1 cellular context compared by ENCODE assay signal in the genomic region with DNA sequence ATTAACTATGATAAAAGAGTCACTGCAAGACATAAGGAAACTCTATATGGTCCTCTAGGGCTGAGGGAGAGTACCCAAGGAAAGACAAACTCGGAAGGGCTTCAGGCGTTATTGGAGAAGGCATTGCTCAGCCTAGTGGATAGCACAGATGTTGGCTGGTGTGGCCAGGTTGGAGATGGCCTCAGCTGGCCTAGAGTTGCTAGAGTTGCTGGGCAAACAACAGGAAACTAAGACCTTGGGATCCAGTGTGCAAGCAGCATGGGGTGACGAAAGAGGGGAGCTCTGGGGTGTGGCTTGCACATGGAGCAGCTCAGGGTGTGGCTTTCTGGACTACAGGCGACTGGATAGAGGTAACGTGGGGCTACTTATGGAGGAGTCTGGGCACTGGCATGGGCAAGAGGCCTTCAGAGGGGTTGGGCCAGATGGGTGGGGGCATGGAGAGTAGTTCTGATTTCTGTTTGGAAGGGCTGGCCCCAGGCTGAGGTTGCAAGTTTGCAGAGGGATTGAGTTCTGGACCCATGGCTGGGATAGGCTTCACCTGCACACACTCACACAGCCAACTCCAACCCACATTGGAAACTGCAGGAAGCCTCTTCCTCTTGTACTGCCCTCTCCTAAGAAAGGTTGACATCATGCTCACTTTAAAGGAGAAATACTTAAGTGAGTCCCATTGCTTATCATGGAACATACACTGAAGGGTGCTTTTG.
TF ChIP-seq lines count a peak whose summit lies in the region.

No MANE protein-coding gene starts in this region.

TF ChIP-seq in HepG2, 621 proteins besides CTCF, POLR2A, EP300 and RAD21 (continued from another document and continues in another):
- TF ChIP-seq, protein P1, sequence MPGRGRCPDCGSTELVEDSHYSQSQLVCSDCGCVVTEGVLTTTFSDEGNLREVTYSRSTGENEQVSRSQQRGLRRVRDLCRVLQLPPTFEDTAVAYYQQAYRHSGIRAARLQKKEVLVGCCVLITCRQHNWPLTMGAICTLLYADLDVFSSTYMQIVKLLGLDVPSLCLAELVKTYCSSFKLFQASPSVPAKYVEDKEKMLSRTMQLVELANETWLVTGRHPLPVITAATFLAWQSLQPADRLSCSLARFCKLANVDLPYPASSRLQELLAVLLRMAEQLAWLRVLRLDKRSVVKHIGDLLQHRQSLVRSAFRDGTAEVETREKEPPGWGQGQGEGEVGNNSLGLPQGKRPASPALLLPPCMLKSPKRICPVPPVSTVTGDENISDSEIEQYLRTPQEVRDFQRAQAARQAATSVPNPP (CRISPR knock-in tag; IDR thresholded peaks at IDR 0.05), result peak; percentile 37
- TF ChIP-seq SIN3A (IDR thresholded peaks at IDR 0.05; ENCODE audit: borderline replicate concordance, low read depth, low read length) (no peak), ZNF235 (CRISPR knock-in tag; IDR thresholded peaks at IDR 0.05; ENCODE audit: borderline replicate concordance) (no peak), ZNF781 (CRISPR knock-in tag; IDR thresholded peaks at IDR 0.05; ENCODE audit: borderline replicate concordance, not compliant biosample characterization) (no peak), AGO2 (optimal IDR thresholded peaks at IDR 0.05; ENCODE audit: low read depth, low read length) (peak; percentile 99), ZNF335 (CRISPR knock-in tag; IDR thresholded peaks at IDR 0.05) (no peak), FOXA3 (CRISPR knock-in tag; IDR thresholded peaks at IDR 0.05) (peak; percentile 52), FOXJ3 (CRISPR knock-in tag; IDR thresholded peaks at IDR 0.05; ENCODE audit: borderline replicate concordance) (no peak), ADNP (CRISPR knock-in tag; IDR thresholded peaks at IDR 0.05) (no peak), PRMT3 (CRISPR knock-in tag; IDR thresholded peaks at IDR 0.05; ENCODE audit: borderline replicate concordance, low read depth) (peak; percentile 81; the same call in 1 of the 2 replicates), ZFP37 (CRISPR knock-in tag; IDR thresholded peaks at IDR 0.05; ENCODE audit: borderline replicate concordance) (no peak), ZNF577 (CRISPR knock-in tag; IDR thresholded peaks at IDR 0.05; ENCODE audit: borderline replicate concordance, low read depth) (no peak), GFI1 (CRISPR knock-in tag; IDR thresholded peaks at IDR 0.05; ENCODE audit: borderline replicate concordance) (no peak), ZNF274 (CRISPR knock-in tag; IDR thresholded peaks at IDR 0.05) (no peak), ZBTB42 (CRISPR knock-in tag; IDR thresholded peaks at IDR 0.05) (no peak), ESRRA (CRISPR knock-in tag; IDR thresholded peaks at IDR 0.05; ENCODE audit: low read depth) (peak; percentile 9; the same call in 1 of the 2 replicates), SNRNP70 (IDR thresholded peaks at IDR 0.05; ENCODE audit: low read depth, low read length) (peak; percentile 87), RXRA (CRISPR knock-in tag; IDR thresholded peaks at IDR 0.05) (no peak), HMG20A (CRISPR knock-in tag; IDR thresholded peaks at IDR 0.05; ENCODE audit: borderline replicate concordance) (no peak), ZKSCAN8 (CRISPR knock-in tag; IDR thresholded peaks at IDR 0.05; ENCODE audit: borderline replicate concordance) (no peak), SMYD3 (CRISPR knock-in tag; IDR thresholded peaks at IDR 0.05) (peak; percentile 70; the same call in 1 of the 2 replicates), ZNF558 (CRISPR knock-in tag; IDR thresholded peaks at IDR 0.05; ENCODE audit: borderline replicate concordance) (no peak), MZF1 (CRISPR knock-in tag; IDR thresholded peaks at IDR 0.05; ENCODE audit: borderline replicate concordance) (no peak), FOXK1 (CRISPR knock-in tag; IDR thresholded peaks at IDR 0.05; ENCODE audit: borderline replicate concordance, low read depth) (no peak; the same call in 1 of the 2 replicates), ZNF501 (CRISPR knock-in tag; IDR thresholded peaks at IDR 0.05) (0 out of 2 replicates have a peak, but pooled peaks have one; percentile 14), TOE1 (CRISPR knock-in tag; IDR thresholded peaks at IDR 0.05) (no peak), ZNF674 (CRISPR knock-in tag; IDR thresholded peaks at IDR 0.05; ENCODE audit: low read depth) (no peak), ERF (CRISPR knock-in tag; IDR thresholded peaks at IDR 0.05) (peak; percentile 37), RFX5 (IDR thresholded peaks at IDR 0.05; ENCODE audit: low read depth, low read length) (0 out of 2 replicates have a peak, but pooled peaks have one; percentile 38), ZSCAN25 (CRISPR knock-in tag; IDR thresholded peaks at IDR 0.05) (no peak), RBM22 (optimal IDR thresholded peaks at IDR 0.05; ENCODE audit: low read length) (peak; percentile 90)
- TF ChIP-seq, protein P2, sequence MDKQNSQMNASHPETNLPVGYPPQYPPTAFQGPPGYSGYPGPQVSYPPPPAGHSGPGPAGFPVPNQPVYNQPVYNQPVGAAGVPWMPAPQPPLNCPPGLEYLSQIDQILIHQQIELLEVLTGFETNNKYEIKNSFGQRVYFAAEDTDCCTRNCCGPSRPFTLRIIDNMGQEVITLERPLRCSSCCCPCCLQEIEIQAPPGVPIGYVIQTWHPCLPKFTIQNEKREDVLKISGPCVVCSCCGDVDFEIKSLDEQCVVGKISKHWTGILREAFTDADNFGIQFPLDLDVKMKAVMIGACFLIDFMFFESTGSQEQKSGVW (CRISPR knock-in tag; IDR thresholded peaks at IDR 0.05; ENCODE audit: borderline replicate concordance), result no peak
- TF ChIP-seq, protein P3, sequence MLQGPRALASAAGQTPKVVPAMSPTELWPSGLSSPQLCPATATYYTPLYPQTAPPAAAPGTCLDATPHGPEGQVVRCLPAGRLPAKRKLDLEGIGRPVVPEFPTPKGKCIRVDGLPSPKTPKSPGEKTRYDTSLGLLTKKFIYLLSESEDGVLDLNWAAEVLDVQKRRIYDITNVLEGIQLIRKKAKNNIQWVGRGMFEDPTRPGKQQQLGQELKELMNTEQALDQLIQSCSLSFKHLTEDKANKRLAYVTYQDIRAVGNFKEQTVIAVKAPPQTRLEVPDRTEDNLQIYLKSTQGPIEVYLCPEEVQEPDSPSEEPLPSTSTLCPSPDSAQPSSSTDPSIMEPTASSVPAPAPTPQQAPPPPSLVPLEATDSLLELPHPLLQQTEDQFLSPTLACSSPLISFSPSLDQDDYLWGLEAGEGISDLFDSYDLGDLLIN (CRISPR knock-in tag; IDR thresholded peaks at IDR 0.05; ENCODE audit: borderline replicate concordance), result no peak
- TF ChIP-seq, protein P4, sequence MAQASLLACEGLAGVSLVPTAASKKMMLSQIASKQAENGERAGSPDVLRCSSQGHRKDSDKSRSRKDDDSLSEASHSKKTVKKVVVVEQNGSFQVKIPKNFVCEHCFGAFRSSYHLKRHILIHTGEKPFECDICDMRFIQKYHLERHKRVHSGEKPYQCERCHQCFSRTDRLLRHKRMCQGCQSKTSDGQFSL (CRISPR knock-in tag; IDR thresholded peaks at IDR 0.05), result no peak
- TF ChIP-seq, protein P5, sequence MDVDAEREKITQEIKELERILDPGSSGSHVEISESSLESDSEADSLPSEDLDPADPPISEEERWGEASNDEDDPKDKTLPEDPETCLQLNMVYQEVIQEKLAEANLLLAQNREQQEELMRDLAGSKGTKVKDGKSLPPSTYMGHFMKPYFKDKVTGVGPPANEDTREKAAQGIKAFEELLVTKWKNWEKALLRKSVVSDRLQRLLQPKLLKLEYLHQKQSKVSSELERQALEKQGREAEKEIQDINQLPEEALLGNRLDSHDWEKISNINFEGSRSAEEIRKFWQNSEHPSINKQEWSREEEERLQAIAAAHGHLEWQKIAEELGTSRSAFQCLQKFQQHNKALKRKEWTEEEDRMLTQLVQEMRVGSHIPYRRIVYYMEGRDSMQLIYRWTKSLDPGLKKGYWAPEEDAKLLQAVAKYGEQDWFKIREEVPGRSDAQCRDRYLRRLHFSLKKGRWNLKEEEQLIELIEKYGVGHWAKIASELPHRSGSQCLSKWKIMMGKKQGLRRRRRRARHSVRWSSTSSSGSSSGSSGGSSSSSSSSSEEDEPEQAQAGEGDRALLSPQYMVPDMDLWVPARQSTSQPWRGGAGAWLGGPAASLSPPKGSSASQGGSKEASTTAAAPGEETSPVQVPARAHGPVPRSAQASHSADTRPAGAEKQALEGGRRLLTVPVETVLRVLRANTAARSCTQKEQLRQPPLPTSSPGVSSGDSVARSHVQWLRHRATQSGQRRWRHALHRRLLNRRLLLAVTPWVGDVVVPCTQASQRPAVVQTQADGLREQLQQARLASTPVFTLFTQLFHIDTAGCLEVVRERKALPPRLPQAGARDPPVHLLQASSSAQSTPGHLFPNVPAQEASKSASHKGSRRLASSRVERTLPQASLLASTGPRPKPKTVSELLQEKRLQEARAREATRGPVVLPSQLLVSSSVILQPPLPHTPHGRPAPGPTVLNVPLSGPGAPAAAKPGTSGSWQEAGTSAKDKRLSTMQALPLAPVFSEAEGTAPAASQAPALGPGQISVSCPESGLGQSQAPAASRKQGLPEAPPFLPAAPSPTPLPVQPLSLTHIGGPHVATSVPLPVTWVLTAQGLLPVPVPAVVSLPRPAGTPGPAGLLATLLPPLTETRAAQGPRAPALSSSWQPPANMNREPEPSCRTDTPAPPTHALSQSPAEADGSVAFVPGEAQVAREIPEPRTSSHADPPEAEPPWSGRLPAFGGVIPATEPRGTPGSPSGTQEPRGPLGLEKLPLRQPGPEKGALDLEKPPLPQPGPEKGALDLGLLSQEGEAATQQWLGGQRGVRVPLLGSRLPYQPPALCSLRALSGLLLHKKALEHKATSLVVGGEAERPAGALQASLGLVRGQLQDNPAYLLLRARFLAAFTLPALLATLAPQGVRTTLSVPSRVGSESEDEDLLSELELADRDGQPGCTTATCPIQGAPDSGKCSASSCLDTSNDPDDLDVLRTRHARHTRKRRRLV (CRISPR knock-in tag; IDR thresholded peaks at IDR 0.05), result no peak
- TF ChIP-seq, protein P6, sequence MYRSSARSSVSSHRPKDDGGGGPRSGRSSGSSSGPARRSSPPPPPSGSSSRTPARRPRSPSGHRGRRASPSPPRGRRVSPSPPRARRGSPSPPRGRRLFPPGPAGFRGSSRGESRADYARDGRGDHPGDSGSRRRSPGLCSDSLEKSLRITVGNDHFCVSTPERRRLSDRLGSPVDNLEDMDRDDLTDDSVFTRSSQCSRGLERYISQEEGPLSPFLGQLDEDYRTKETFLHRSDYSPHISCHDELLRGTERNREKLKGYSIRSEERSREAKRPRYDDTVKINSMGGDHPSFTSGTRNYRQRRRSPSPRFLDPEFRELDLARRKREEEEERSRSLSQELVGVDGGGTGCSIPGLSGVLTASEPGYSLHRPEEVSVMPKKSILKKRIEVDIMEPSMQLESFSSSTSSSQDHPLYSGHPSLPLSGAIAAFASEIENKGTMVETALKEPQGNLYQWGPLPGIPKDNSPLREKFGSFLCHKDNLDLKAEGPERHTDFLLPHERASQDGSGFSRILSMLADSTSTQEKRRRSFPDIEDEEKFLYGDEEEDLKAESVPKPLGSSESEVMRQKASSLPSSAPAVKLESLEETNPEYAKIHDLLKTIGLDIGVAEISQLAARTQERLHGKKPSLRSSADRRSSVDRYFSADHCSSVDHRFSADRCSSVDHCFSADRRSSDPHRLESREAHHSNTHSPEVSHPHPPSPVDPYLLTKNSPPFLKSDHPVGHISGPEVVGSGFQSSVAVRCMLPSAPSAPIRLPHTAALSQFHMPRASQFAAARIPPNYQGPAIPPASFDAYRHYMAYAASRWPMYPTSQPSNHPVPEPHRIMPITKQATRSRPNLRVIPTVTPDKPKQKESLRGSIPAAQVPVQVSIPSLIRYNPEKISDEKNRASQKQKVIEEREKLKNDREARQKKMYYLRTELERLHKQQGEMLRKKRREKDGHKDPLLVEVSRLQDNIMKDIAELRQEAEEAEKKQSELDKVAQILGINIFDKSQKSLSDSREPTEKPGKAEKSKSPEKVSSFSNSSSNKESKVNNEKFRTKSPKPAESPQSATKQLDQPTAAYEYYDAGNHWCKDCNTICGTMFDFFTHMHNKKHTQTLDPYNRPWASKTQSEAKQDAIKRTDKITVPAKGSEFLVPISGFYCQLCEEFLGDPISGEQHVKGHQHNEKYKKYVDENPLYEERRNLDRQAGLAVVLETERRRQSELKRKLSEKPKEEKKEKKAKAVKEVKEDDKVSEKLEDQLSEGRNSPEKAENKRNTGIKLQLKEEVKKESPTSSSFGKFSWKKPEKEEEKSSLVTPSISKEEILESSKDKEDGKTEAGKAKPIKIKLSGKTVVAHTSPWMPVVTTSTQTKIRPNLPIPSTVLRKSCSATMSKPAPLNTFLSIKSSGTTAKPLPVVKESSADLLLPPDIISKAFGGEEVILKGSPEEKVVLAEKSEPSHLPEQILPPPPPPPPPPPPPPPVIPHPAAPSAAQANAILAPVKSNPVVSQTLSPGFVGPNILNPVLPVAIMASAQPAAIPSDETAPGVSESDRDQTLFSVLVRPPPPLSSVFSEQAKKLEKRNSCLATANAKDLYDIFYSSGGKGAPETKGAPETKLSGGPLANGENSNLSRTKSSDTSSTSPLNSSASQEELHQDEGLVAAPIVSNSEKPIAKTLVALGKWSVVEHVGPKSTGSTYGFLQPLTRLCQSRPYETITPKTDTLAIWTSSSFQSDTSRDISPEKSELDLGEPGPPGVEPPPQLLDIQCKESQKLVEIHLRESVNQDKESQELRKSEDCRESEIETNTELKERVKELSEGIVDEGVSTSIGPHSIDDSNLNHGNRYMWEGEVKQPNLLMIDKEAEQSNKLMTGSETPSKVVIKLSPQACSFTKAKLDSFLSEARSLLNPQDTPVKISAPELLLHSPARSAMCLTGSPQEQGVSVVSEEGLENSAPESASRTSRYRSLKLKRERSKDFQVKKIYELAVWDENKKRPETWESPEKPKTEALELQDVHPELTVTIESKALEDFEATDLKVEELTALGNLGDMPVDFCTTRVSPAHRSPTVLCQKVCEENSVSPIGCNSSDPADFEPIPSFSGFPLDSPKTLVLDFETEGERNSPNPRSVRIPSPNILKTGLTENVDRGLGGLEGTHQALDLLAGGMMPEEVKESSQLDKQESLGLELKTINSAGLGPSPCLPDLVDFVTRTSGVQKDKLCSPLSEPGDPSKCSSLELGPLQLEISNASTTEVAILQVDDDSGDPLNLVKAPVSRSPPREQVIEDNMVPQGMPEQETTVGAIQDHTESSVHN (CRISPR knock-in tag; IDR thresholded peaks at IDR 0.05), result no peak
- TF ChIP-seq, protein P7, sequence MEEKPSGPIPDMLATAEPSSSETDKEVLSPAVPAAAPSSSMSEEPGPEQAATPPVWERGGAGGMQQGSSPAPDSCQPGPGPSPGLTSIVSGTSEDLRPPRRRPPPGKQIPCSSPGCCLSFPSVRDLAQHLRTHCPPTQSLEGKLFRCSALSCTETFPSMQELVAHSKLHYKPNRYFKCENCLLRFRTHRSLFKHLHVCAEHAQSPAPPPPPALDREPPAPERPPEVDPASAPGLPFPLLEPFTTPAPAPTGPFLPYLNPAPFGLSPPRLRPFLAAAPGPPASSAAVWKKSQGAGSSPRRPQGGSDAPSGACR (CRISPR knock-in tag; IDR thresholded peaks at IDR 0.05), result no peak; the same call in 1 of the 2 replicates
- TF ChIP-seq, protein P8, sequence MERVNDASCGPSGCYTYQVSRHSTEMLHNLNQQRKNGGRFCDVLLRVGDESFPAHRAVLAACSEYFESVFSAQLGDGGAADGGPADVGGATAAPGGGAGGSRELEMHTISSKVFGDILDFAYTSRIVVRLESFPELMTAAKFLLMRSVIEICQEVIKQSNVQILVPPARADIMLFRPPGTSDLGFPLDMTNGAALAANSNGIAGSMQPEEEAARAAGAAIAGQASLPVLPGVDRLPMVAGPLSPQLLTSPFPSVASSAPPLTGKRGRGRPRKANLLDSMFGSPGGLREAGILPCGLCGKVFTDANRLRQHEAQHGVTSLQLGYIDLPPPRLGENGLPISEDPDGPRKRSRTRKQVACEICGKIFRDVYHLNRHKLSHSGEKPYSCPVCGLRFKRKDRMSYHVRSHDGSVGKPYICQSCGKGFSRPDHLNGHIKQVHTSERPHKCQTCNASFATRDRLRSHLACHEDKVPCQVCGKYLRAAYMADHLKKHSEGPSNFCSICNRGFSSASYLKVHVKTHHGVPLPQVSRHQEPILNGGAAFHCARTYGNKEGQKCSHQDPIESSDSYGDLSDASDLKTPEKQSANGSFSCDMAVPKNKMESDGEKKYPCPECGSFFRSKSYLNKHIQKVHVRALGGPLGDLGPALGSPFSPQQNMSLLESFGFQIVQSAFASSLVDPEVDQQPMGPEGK (CRISPR knock-in tag; IDR thresholded peaks at IDR 0.05), result 0 out of 2 replicates have a peak, but pooled peaks have one; percentile 22
